24 cellular contexts compared by ENCODE assay signal in genomic region chr3:142861926-142862325, GRCh38. TPM values are rescaled to one million over a fixed set of nuclear protein-coding genes. Genes with fewer than 3 reads are reported as not detected.
"Had no signal": no experiment of that assay in that cellular context is flagged by ENCODE, and none has a peak within 500 bp of the region (broad histone marks: within the 10 kb centered on the region; RNA-seq: fewer than 3 reads in every experiment).

No MANE protein-coding gene starts in this region.

- H3K4me3 Mint-ChIP-seq: activated naive CD4-positive, alpha-beta T cell treated with anti-CD3 and anti-CD28 coated beads for 36 hours; activated naive CD8-positive, alpha-beta T cell treated with anti-CD3 and anti-CD28 coated beads, Interleukin-2, amount 10 ng/mL, durations not matched to agents 7 days and 5 days; immature natural killer cell; naive thymus-derived CD4-positive, alpha-beta T cell; neural crest cell; stimulated activated naive B cell treated with anti-CD40 and anti-IgM and Interleukin-4, amounts not matched to agents 10 μg/mL and 1 μg/mL and 100 μg/mL, for 72 hours had no signal

- H3K9me3 ChIP-seq: colonic mucosa, esophagus squamous epithelium, gastrocnemius medialis, lower lobe of right lung, testis, upper lobe of left lung had no signal

- H3K9me3 Mint-ChIP-seq: activated naive CD4-positive, alpha-beta T cell treated with anti-CD3 and anti-CD28 coated beads for 36 hours; activated naive CD8-positive, alpha-beta T cell treated with anti-CD3 and anti-CD28 coated beads, Interleukin-2, amount 10 ng/mL, durations not matched to agents 7 days and 5 days; immature natural killer cell; naive thymus-derived CD4-positive, alpha-beta T cell; neural crest cell; stimulated activated naive B cell treated with anti-CD40 and anti-IgM and Interleukin-4, amounts not matched to agents 10 μg/mL and 1 μg/mL and 100 μg/mL, for 72 hours had no signal

- DNase-seq: activated CD4-positive, alpha-beta T cell treated with anti-CD3 and anti-CD28 coated beads for 4 hours; activated CD4-positive, alpha-beta T cell treated with anti-CD3 and anti-CD28 coated beads, Interleukin-2, amount 50 U/mL, for 48 hours; activated CD4-positive, CD25-positive, alpha-beta regulatory T cell; activated effector memory CD4-positive, alpha-beta T cell treated with Interleukin-2 at 50 U/mL for 16 hours; activated naive CD4-positive, alpha-beta T cell treated with anti-CD3 and anti-CD28 coated beads for 36 hours; activated naive CD8-positive, alpha-beta T cell treated with anti-CD3 and anti-CD28 coated beads, Interleukin-2, amount 10 ng/mL, durations not matched to agents 7 days and 5 days; activated T-cell treated with anti-CD3 and anti-CD28 coated beads, Interleukin-2, amount 50 U/mL, for 48 hours; amniotic stem cell; colonic mucosa; esophagus squamous epithelium; gastrocnemius medialis; head of caudate nucleus; immature natural killer cell; lower lobe of right lung; naive thymus-derived CD4-positive, alpha-beta T cell; occipital lobe; stimulated activated CD4-positive, alpha-beta T cell treated with anti-CD3 and anti-CD28 coated beads, Interleukin-2, amount 100 ng/mL, for 48 hours; stimulated activated CD8-positive, alpha-beta memory T cell treated with anti-CD3 and anti-CD28 coated beads, Interleukin-4, amount 100 ng/mL, for 48 hours; stimulated activated naive B cell treated with anti-CD40 and anti-IgM and Interleukin-4, amounts not matched to agents 10 μg/mL and 1 μg/mL and 100 μg/mL, for 72 hours; T-helper 1 cell; testis; upper lobe of left lung had no signal

- ATAC-seq: gastrocnemius medialis; left lobe of liver; lower lobe of right lung; naive thymus-derived CD4-positive, alpha-beta T cell; stimulated activated naive B cell treated with anti-CD40 and anti-IgM and Interleukin-4, amounts not matched to agents 10 μg/mL and 1 μg/mL and 100 μg/mL, for 72 hours had no signal

- H3K4me1 ChIP-seq: colonic mucosa, gastrocnemius medialis, lower lobe of right lung, upper lobe of left lung had no signal

- H3K36me3 Mint-ChIP-seq: activated naive CD8-positive, alpha-beta T cell treated with anti-CD3 and anti-CD28 coated beads, Interleukin-2, amount 10 ng/mL, durations not matched to agents 7 days and 5 days; immature natural killer cell; naive thymus-derived CD4-positive, alpha-beta T cell; stimulated activated naive B cell treated with anti-CD40 and anti-IgM and Interleukin-4, amounts not matched to agents 10 μg/mL and 1 μg/mL and 100 μg/mL, for 72 hours had no signal

- H3K27me3 ChIP-seq: colonic mucosa, gastrocnemius medialis, testis, upper lobe of left lung had no signal

- H3K36me3 ChIP-seq: colonic mucosa, esophagus squamous epithelium, gastrocnemius medialis, lower lobe of right lung, upper lobe of left lung had no signal

- H3K27ac Mint-ChIP-seq: activated naive CD4-positive, alpha-beta T cell treated with anti-CD3 and anti-CD28 coated beads for 36 hours; activated naive CD8-positive, alpha-beta T cell treated with anti-CD3 and anti-CD28 coated beads, Interleukin-2, amount 10 ng/mL, durations not matched to agents 7 days and 5 days; immature natural killer cell; naive thymus-derived CD4-positive, alpha-beta T cell; stimulated activated naive B cell treated with anti-CD40 and anti-IgM and Interleukin-4, amounts not matched to agents 10 μg/mL and 1 μg/mL and 100 μg/mL, for 72 hours had no signal

- H3K4me3 ChIP-seq: colonic mucosa, esophagus squamous epithelium, gastrocnemius medialis, lower lobe of right lung, testis, upper lobe of left lung had no signal

- H3K4me1 Mint-ChIP-seq: immature natural killer cell; stimulated activated naive B cell treated with anti-CD40 and anti-IgM and Interleukin-4, amounts not matched to agents 10 μg/mL and 1 μg/mL and 100 μg/mL, for 72 hours had no signal

- H3K27ac ChIP-seq: colonic mucosa, esophagus squamous epithelium, gastrocnemius medialis, lower lobe of right lung, testis, upper lobe of left lung had no signal

RNA-seq across cellular contexts. Expression of gene PCOLCE2, which starts 27.0 kb away (rescaled TPM):
- total RNA-seq: activated naive CD8-positive, alpha-beta T cell treated with anti-CD3 and anti-CD28 coated beads, Interleukin-2, amount 10 ng/mL, durations not matched to agents 7 days and 5 days; naive thymus-derived CD4-positive, alpha-beta T cell had no signal
- polyA plus RNA-seq: immature natural killer cell; naive thymus-derived CD4-positive, alpha-beta T cell had no signal
